ENCODE assay signal across 1 cellular context in the genomic region with DNA sequence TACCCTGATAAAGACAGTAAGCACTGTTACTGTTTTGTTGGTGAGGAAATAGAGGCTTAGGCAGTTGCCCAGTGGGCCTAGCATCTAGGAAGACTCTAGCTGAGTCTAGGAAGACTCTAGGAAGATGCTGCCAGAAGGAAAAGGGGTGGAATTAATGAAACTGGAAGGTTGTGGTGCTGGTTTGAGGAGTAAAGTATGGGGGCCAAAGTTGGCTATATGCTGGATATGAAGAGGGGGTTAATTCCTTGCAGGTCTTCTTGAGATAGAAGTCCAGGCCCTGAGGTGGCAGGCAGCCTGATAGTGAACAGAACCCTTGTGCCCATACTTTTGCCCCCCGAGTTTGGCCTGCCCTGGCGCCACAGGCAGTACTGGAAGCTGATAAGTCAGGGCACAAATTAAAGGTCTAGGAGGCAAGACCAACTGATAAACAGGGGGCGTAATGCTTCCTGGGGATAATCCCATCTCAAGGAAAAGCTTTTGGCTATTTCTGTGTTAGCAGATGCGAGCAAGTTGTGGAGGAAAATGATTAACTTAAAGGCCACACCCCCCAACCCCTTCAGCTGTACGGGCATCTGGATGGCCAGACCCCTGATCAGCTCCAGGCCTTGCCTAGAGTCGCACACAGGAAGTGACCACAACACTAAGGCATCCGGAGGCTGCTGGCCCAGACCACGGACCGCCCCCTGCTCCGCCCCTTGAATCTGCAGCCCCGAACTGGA.
TF ChIP-seq lines count a peak whose summit lies in the region.

No MANE protein-coding gene starts in this region.

TF ChIP-seq in HepG2, 621 proteins besides CTCF, POLR2A, EP300 and RAD21 (continued from another document and continues in another):
- TF ChIP-seq, protein P1, sequence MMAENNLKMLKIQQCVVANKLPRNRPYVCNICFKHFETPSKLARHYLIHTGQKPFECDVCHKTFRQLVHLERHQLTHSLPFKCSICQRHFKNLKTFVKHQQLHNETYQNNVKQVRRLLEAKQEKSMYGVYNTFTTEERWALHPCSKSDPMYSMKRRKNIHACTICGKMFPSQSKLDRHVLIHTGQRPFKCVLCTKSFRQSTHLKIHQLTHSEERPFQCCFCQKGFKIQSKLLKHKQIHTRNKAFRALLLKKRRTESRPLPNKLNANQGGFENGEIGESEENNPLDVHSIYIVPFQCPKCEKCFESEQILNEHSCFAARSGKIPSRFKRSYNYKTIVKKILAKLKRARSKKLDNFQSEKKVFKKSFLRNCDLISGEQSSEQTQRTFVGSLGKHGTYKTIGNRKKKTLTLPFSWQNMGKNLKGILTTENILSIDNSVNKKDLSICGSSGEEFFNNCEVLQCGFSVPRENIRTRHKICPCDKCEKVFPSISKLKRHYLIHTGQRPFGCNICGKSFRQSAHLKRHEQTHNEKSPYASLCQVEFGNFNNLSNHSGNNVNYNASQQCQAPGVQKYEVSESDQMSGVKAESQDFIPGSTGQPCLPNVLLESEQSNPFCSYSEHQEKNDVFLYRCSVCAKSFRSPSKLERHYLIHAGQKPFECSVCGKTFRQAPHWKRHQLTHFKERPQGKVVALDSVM (CRISPR knock-in tag; IDR thresholded peaks at IDR 0.05): no peak
- TF ChIP-seq, protein P2, sequence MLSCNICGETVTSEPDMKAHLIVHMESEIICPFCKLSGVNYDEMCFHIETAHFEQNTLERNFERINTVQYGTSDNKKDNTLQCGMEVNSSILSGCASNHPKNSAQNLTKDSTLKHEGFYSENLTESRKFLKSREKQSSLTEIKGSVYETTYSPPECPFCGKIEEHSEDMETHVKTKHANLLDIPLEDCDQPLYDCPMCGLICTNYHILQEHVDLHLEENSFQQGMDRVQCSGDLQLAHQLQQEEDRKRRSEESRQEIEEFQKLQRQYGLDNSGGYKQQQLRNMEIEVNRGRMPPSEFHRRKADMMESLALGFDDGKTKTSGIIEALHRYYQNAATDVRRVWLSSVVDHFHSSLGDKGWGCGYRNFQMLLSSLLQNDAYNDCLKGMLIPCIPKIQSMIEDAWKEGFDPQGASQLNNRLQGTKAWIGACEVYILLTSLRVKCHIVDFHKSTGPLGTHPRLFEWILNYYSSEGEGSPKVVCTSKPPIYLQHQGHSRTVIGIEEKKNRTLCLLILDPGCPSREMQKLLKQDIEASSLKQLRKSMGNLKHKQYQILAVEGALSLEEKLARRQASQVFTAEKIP (CRISPR knock-in tag; IDR thresholded peaks at IDR 0.05; ENCODE audit: borderline replicate concordance): no peak
- TF ChIP-seq THYN1 (CRISPR knock-in tag; IDR thresholded peaks at IDR 0.05; ENCODE audit: borderline replicate concordance, low read depth): no peak
- no peak for TF ChIP-seq SIN3A (IDR thresholded peaks at IDR 0.05; ENCODE audit: borderline replicate concordance, low read depth, low read length)
- TF ChIP-seq, protein P3, sequence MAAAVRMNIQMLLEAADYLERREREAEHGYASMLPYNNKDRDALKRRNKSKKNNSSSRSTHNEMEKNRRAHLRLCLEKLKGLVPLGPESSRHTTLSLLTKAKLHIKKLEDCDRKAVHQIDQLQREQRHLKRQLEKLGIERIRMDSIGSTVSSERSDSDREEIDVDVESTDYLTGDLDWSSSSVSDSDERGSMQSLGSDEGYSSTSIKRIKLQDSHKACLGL (CRISPR knock-in tag; IDR thresholded peaks at IDR 0.05): no peak
- no peak for TF ChIP-seq RFXAP (CRISPR knock-in tag; IDR thresholded peaks at IDR 0.05; ENCODE audit: borderline replicate concordance)
- TF ChIP-seq, protein P4, sequence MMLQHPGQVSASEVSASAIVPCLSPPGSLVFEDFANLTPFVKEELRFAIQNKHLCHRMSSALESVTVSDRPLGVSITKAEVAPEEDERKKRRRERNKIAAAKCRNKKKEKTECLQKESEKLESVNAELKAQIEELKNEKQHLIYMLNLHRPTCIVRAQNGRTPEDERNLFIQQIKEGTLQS (CRISPR knock-in tag; IDR thresholded peaks at IDR 0.05): peak; percentile 75; the same call in 1 of the 2 replicates
- TF ChIP-seq ZNF781 (CRISPR knock-in tag; IDR thresholded peaks at IDR 0.05; ENCODE audit: borderline replicate concordance, not compliant biosample characterization): no peak
- TF ChIP-seq NFKB2 (CRISPR knock-in tag; IDR thresholded peaks at IDR 0.05; ENCODE audit: borderline replicate concordance): no peak
- no peak for TF ChIP-seq ZNF329 (CRISPR knock-in tag; IDR thresholded peaks at IDR 0.05; ENCODE audit: low read depth)
- no peak for TF ChIP-seq PAF1 (CRISPR knock-in tag; IDR thresholded peaks at IDR 0.05)
- no peak for TF ChIP-seq SIX1 (CRISPR knock-in tag; IDR thresholded peaks at IDR 0.05; ENCODE audit: borderline replicate concordance)
- no peak for TF ChIP-seq SIX4 (CRISPR knock-in tag; IDR thresholded peaks at IDR 0.05)
- peak; percentile 61 for TF ChIP-seq ZFY (CRISPR knock-in tag; IDR thresholded peaks at IDR 0.05)
- TF ChIP-seq, protein P5, sequence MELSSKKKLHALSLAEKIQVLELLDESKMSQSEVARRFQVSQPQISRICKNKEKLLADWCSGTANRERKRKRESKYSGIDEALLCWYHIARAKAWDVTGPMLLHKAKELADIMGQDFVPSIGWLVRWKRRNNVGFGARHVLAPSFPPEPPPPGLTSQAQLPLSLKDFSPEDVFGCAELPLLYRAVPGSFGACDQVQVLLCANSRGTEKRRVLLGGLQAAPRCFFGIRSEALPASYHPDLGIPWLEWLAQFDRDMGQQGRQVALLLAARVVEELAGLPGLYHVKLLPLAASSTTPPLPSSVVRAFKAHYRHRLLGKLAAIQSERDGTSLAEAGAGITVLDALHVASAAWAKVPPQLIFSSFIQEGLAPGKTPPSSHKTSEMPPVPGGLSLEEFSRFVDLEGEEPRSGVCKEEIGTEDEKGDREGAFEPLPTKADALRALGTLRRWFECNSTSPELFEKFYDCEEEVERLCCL (CRISPR knock-in tag; IDR thresholded peaks at IDR 0.05; ENCODE audit: borderline replicate concordance): no peak
- TF ChIP-seq, protein P6, sequence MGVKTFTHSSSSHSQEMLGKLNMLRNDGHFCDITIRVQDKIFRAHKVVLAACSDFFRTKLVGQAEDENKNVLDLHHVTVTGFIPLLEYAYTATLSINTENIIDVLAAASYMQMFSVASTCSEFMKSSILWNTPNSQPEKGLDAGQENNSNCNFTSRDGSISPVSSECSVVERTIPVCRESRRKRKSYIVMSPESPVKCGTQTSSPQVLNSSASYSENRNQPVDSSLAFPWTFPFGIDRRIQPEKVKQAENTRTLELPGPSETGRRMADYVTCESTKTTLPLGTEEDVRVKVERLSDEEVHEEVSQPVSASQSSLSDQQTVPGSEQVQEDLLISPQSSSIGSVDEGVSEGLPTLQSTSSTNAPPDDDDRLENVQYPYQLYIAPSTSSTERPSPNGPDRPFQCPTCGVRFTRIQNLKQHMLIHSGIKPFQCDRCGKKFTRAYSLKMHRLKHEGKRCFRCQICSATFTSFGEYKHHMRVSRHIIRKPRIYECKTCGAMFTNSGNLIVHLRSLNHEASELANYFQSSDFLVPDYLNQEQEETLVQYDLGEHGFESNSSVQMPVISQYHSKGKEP (CRISPR knock-in tag; IDR thresholded peaks at IDR 0.05): no peak
- TF ChIP-seq, protein P7, sequence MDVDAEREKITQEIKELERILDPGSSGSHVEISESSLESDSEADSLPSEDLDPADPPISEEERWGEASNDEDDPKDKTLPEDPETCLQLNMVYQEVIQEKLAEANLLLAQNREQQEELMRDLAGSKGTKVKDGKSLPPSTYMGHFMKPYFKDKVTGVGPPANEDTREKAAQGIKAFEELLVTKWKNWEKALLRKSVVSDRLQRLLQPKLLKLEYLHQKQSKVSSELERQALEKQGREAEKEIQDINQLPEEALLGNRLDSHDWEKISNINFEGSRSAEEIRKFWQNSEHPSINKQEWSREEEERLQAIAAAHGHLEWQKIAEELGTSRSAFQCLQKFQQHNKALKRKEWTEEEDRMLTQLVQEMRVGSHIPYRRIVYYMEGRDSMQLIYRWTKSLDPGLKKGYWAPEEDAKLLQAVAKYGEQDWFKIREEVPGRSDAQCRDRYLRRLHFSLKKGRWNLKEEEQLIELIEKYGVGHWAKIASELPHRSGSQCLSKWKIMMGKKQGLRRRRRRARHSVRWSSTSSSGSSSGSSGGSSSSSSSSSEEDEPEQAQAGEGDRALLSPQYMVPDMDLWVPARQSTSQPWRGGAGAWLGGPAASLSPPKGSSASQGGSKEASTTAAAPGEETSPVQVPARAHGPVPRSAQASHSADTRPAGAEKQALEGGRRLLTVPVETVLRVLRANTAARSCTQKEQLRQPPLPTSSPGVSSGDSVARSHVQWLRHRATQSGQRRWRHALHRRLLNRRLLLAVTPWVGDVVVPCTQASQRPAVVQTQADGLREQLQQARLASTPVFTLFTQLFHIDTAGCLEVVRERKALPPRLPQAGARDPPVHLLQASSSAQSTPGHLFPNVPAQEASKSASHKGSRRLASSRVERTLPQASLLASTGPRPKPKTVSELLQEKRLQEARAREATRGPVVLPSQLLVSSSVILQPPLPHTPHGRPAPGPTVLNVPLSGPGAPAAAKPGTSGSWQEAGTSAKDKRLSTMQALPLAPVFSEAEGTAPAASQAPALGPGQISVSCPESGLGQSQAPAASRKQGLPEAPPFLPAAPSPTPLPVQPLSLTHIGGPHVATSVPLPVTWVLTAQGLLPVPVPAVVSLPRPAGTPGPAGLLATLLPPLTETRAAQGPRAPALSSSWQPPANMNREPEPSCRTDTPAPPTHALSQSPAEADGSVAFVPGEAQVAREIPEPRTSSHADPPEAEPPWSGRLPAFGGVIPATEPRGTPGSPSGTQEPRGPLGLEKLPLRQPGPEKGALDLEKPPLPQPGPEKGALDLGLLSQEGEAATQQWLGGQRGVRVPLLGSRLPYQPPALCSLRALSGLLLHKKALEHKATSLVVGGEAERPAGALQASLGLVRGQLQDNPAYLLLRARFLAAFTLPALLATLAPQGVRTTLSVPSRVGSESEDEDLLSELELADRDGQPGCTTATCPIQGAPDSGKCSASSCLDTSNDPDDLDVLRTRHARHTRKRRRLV (CRISPR knock-in tag; IDR thresholded peaks at IDR 0.05): no peak
- no peak for TF ChIP-seq ZNF790 (CRISPR knock-in tag; IDR thresholded peaks at IDR 0.05; ENCODE audit: borderline replicate concordance)
- no peak for TF ChIP-seq AHR (CRISPR knock-in tag; IDR thresholded peaks at IDR 0.05)
- no peak for TF ChIP-seq ZFP36L1 (CRISPR knock-in tag; IDR thresholded peaks at IDR 0.05)
- TF ChIP-seq ZMYM4 (CRISPR knock-in tag; IDR thresholded peaks at IDR 0.05): peak; percentile 60; the same call in 1 of the 2 replicates
- TF ChIP-seq, protein P8, sequence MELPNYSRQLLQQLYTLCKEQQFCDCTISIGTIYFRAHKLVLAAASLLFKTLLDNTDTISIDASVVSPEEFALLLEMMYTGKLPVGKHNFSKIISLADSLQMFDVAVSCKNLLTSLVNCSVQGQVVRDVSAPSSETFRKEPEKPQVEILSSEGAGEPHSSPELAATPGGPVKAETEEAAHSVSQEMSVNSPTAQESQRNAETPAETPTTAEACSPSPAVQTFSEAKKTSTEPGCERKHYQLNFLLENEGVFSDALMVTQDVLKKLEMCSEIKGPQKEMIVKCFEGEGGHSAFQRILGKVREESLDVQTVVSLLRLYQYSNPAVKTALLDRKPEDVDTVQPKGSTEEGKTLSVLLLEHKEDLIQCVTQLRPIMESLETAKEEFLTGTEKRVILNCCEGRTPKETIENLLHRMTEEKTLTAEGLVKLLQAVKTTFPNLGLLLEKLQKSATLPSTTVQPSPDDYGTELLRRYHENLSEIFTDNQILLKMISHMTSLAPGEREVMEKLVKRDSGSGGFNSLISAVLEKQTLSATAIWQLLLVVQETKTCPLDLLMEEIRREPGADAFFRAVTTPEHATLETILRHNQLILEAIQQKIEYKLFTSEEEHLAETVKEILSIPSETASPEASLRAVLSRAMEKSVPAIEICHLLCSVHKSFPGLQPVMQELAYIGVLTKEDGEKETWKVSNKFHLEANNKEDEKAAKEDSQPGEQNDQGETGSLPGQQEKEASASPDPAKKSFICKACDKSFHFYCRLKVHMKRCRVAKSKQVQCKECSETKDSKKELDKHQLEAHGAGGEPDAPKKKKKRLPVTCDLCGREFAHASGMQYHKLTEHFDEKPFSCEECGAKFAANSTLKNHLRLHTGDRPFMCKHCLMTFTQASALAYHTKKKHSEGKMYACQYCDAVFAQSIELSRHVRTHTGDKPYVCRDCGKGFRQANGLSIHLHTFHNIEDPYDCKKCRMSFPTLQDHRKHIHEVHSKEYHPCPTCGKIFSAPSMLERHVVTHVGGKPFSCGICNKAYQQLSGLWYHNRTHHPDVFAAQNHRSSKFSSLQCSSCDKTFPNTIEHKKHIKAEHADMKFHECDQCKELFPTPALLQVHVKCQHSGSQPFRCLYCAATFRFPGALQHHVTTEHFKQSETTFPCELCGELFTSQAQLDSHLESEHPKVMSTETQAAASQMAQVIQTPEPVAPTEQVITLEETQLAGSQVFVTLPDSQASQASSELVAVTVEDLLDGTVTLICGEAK (IDR thresholded peaks at IDR 0.05): no peak
- TF ChIP-seq, protein P8 (CRISPR knock-in tag; IDR thresholded peaks at IDR 0.05): no peak
- TF ChIP-seq RARG (CRISPR knock-in tag; IDR thresholded peaks at IDR 0.05; ENCODE audit: low read depth): no peak
- TF ChIP-seq, protein P9, sequence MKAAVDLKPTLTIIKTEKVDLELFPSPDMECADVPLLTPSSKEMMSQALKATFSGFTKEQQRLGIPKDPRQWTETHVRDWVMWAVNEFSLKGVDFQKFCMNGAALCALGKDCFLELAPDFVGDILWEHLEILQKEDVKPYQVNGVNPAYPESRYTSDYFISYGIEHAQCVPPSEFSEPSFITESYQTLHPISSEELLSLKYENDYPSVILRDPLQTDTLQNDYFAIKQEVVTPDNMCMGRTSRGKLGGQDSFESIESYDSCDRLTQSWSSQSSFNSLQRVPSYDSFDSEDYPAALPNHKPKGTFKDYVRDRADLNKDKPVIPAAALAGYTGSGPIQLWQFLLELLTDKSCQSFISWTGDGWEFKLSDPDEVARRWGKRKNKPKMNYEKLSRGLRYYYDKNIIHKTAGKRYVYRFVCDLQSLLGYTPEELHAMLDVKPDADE (CRISPR knock-in tag; IDR thresholded peaks at IDR 0.05): no peak
- TF ChIP-seq CBX5 (CRISPR knock-in tag; IDR thresholded peaks at IDR 0.05; ENCODE audit: borderline replicate concordance): no peak
- no peak for TF ChIP-seq MBD4 (IDR thresholded peaks at IDR 0.05; ENCODE audit: borderline replicate concordance, low read length)
